In the genomic region with DNA sequence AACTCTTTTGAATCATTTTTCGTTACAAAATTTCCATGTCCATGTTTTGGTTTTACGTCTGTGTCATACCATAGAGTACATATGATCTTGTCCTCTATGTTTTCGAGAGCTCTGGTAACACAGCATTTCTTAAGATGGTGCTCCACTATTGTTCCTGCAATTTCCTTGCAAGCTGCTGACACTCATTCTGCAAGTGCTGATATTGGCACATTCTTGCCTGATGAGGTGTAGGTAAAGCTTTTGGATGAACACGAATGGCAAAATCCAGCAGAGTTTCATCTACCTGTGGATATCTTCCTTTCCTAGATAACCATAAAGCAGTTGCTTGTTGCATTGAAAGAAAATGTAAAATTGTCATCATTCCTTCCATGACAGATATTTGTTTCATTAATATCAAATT, we compare ENCODE assay signal across 19 cellular contexts. TPM values are rescaled to one million over a fixed set of nuclear protein-coding genes. Genes with fewer than 3 reads are reported as not detected.
DNase-seq lines count a peak whose midpoint lies in the region; FAIRE-seq and TF ChIP-seq lines count a peak whose summit lies in the region.
"Had no signal": no experiment of that assay in that cellular context is flagged by ENCODE, and none has a peak within 500 bp of the region (broad histone marks: within the 10 kb centered on the region; RNA-seq: fewer than 3 reads in every experiment).

No MANE protein-coding gene starts in this region.

- DNase-seq in bronchial epithelial cell (ENCODE audit: low read depth) (peak; percentile 50), iPS-NIHi7 (ENCODE audit: extremely low spot score) (peak; percentile 19), renal cortical epithelial cell (ENCODE audit: low read depth) (peak; percentile 4), amygdala (lab: John Stamatoyannopoulos, UW) (no peak), hippocampal formation (lab: John Stamatoyannopoulos, UW) (no peak)
- DNase-seq in CD4-positive, alpha-beta memory T cell: no peak
- DNase-seq: C1 segment of cervical spinal cord; CD8-positive, alpha-beta T cell; COR-L47; DND-41; GDM1; KG1 had no signal

- H3K9me3 Mint-ChIP-seq in CD4-positive, alpha-beta memory T cell: no peaks in the 10 kb centered on the region
- H3K9me3 Mint-ChIP-seq: CD8-positive, alpha-beta T cell; IgD-negative memory B cell had no signal

- intact Hi-C loops in CD4-positive, alpha-beta memory T cell (cut with micrococcal nuclease): no loop called here

- H3K9ac ChIP-seq in HUES48 (ENCODE audit: low read depth, low read length): no peak overlapping the region

- no peaks in the 10 kb centered on the region for H3K4me1 Mint-ChIP-seq in CD4-positive, alpha-beta memory T cell
- H3K4me1 Mint-ChIP-seq: B cell, IgD-negative memory B cell had no signal

- no peak overlapping the region for H3K27ac Mint-ChIP-seq in CD4-positive, alpha-beta memory T cell
- H3K27ac Mint-ChIP-seq: B cell; CD8-positive, alpha-beta T cell; IgD-negative memory B cell had no signal

- POLR2A ChIA-PET in CD4-positive, alpha-beta memory T cell (lab: Charles Lee; ENCODE audit: partially characterized antibody): no interaction called here

- H3K27ac ChIP-seq in HUES48 (ENCODE audit: low read depth, low read length): peak overlapping the region; percentile 12
- no peak overlapping the region for H3K27ac ChIP-seq in CD4-positive, alpha-beta memory T cell (ENCODE audit: low read depth, low read length)
- H3K27ac ChIP-seq: HL-60 had no signal

- no peak overlapping the region for H3K4me3 Mint-ChIP-seq in CD4-positive, alpha-beta memory T cell
- H3K4me3 Mint-ChIP-seq: B cell; CD8-positive, alpha-beta T cell; IgD-negative memory B cell had no signal

- CTCF ChIA-PET in CD4-positive, alpha-beta memory T cell (lab: Charles Lee; ENCODE audit: partially characterized antibody): no interaction called here

- H3K36me3 Mint-ChIP-seq in CD4-positive, alpha-beta memory T cell: no peaks in the 10 kb centered on the region
- H3K36me3 Mint-ChIP-seq: CD8-positive, alpha-beta T cell had no signal

- no peak for FAIRE-seq in bronchial epithelial cell (lab: Jason Lieb, UNC)
- FAIRE-seq: D721Med, GM19239 had no signal

- H3K27me3 Mint-ChIP-seq in CD4-positive, alpha-beta memory T cell: no peaks in the 10 kb centered on the region
- H3K27me3 Mint-ChIP-seq: B cell had no signal

- H3K9me3 ChIP-seq in HUES48 (ENCODE audit: control insufficient read depth, insufficient read depth, low read length): no peaks in the 10 kb centered on the region
- no peaks in the 10 kb centered on the region for H3K9me3 ChIP-seq in CD4-positive, alpha-beta memory T cell (ENCODE audit: control insufficient read depth in 1 of 2, low read length in 2 of 2)

- TF ChIP-seq CTCF in bronchial epithelial cell (IDR thresholded peaks at IDR 0.05; ENCODE audit: insufficient read depth, low read length, severe bottlenecking): no peak

- no peaks in the 10 kb centered on the region for H3K36me3 ChIP-seq in HUES48 (ENCODE audit: control insufficient read depth, insufficient read depth, low read length)
- no peaks in the 10 kb centered on the region for H3K36me3 ChIP-seq in bronchial epithelial cell (ENCODE audit: control insufficient read depth, insufficient read depth, low read length)
- H3K36me3 ChIP-seq in CD4-positive, alpha-beta memory T cell (ENCODE audit: insufficient read depth, low read length): no peaks in the 10 kb centered on the region

- H3K4me3 ChIP-seq in HUES48 (ENCODE audit: low read depth, low read length) (no peak overlapping the region), bronchial epithelial cell (ENCODE audit: low read depth, low read length) (no peak overlapping the region)
- no peak overlapping the region for H3K4me3 ChIP-seq in CD4-positive, alpha-beta memory T cell (ENCODE audit: low read length in 2 of 2)

- H3K27me3 ChIP-seq in HUES48 (ENCODE audit: control insufficient read depth, insufficient read depth, low read length) (no peaks in the 10 kb centered on the region), bronchial epithelial cell (ENCODE audit: control insufficient read depth, insufficient read depth, low read length) (no peaks in the 10 kb centered on the region)
- no peaks in the 10 kb centered on the region for H3K27me3 ChIP-seq in CD4-positive, alpha-beta memory T cell (ENCODE audit: insufficient read depth, low read length)

- H3K4me1 ChIP-seq in HUES48 (ENCODE audit: control insufficient read depth, insufficient read depth, low read length): peaks cover 32% of the 10 kb centered on the region; the same call in 1 of the 2 replicates
- H3K4me1 ChIP-seq in CD4-positive, alpha-beta memory T cell (ENCODE audit: insufficient read depth, low read length): no peaks in the 10 kb centered on the region

RNA-seq across cellular contexts. Expression of gene MAGEB17, which starts 41.3 kb away (rescaled TPM):
- total RNA-seq in bronchial epithelial cell (0.26 TPM in 1 of 2 replicates, not detected in the other), renal cortical epithelial cell (not detected in 2 replicates)
- not detected for total RNA-seq in CD4-positive, alpha-beta memory T cell
- not detected for polyA plus RNA-seq in CD4-positive, alpha-beta memory T cell
- total RNA-seq: B cell; CD8-positive, alpha-beta T cell; H4 had no signal

Comparison
In these comparisons a context has a peak if more than half of its experiments do, and no peak if none do; other contexts are left out.
1. DNase-seq: peak in bronchial epithelial cell (single experiment), iPS-NIHi7 (single experiment) and renal cortical epithelial cell (single experiment); none in CD4-positive, alpha-beta memory T cell (0 of 5), amygdala (0 of 56) and hippocampal formation (0 of 2).